In genomic region chr2:119234021-119235019, GRCh38 we compare ENCODE assay signal across 9 cellular contexts. TPM values are rescaled to one million over a fixed set of nuclear protein-coding genes. Genes with fewer than 3 reads are reported as not detected.
DNase-seq lines count a peak whose midpoint lies in the region; ATAC-seq and TF ChIP-seq lines count a peak whose summit lies in the region.
"Had no signal": no experiment of that assay in that cellular context is flagged by ENCODE, and none has a peak within 500 bp of the region (broad histone marks: within the 10 kb centered on the region; RNA-seq: fewer than 3 reads in every experiment).

No MANE protein-coding gene starts in this region.

- no peaks in the 10 kb centered on the region for H3K36me3 ChIP-seq in psoas muscle (ENCODE audit: insufficient read depth in 1 of 2, low read depth in 1 of 2)
- H3K36me3 ChIP-seq in effector memory CD4-positive, alpha-beta T cell (ENCODE audit: control insufficient read depth, insufficient read depth, low read length): no peaks in the 10 kb centered on the region

- ATAC-seq in psoas muscle (peak; percentile 48 to 74 (median 56)), HG03571 (IDR thresholded peaks at IDR 0.05; ENCODE audit: unreplicated experiment) (no peak)

- H3K9me3 ChIP-seq in psoas muscle: no peaks in the 10 kb centered on the region
- H3K9me3 ChIP-seq in effector memory CD4-positive, alpha-beta T cell (ENCODE audit: control insufficient read depth, low read length): no peaks in the 10 kb centered on the region

- DNase-seq in NCI-H748 (lab: John Stamatoyannopoulos, UW; ENCODE audit: unreplicated experiment) (peak; percentile 22), NCI-H748 treated with DMSO at 0.1 percent for 48 hours (lab: John Stamatoyannopoulos, UW) (no peak), NCI-H1694 treated with DMSO at 0.1 percent for 48 hours (lab: John Stamatoyannopoulos, UW) (peak; percentile 53), dorsolateral prefrontal cortex (peak in 1 of 10 donors; percentile 42), psoas muscle (no peak)
- no peak for DNase-seq in effector memory CD4-positive, alpha-beta T cell
- DNase-seq in stimulated activated naive CD4-positive, alpha-beta T cell treated with Interleukin-2 at 50 U/mL for 16 hours (lab: John Stamatoyannopoulos, UW): no peak

- H3K4me1 ChIP-seq in psoas muscle: peaks cover 95% of the 10 kb centered on the region
- H3K4me1 ChIP-seq in effector memory CD4-positive, alpha-beta T cell (ENCODE audit: control insufficient read depth, insufficient read depth, low read length, poor library complexity, severe bottlenecking): no peaks in the 10 kb centered on the region

- H3K27me3 ChIP-seq in dorsolateral prefrontal cortex (no peaks in the 10 kb centered on the region), psoas muscle (ENCODE audit: insufficient read depth in 3 of 3, low read length in 2 of 3) (no peaks in the 10 kb centered on the region)
- no peaks in the 10 kb centered on the region for H3K27me3 ChIP-seq in effector memory CD4-positive, alpha-beta T cell (replicated peaks; ENCODE audit: control insufficient read depth, insufficient read depth, low read length, poor library complexity, severe bottlenecking)

- 44 to 58% (median 48%) methylated on average over 13 of the region's 13 CpGs for WGBS in psoas muscle, 3 donors

- intact Hi-C loops in dorsolateral prefrontal cortex (cut with DNase I): loop anchor here in 1 of 2 donors (5.0 kb wide), 1 partner anchor 58 kb away; no protein-coding TSS in a partner anchor
- intact Hi-C loops in psoas muscle (cut with DNase I): loop anchor here in 1 of 2 donors (5.0 kb wide), 1 partner anchor 48 kb away; no protein-coding TSS in a partner anchor

- H3K4me3 ChIP-seq in dorsolateral prefrontal cortex: no peak overlapping the region
- no peak overlapping the region for H3K4me3 ChIP-seq in psoas muscle
- no peak overlapping the region for H3K4me3 ChIP-seq in effector memory CD4-positive, alpha-beta T cell (ENCODE audit: insufficient read depth, low read depth, low read length, poor library complexity, severe bottlenecking)

- TF ChIP-seq CTCF in dorsolateral prefrontal cortex (IDR thresholded peaks at IDR 0.05 in 54 of 56, conservative IDR thresholded peaks at IDR 0.05 in 2 of 56; ENCODE audit: low read depth in 1 of 56, partially characterized antibody in 56 of 56): peak in 50 of 56 donors; percentile 11 to 62 (median 36)
- TF ChIP-seq CTCF in psoas muscle (IDR thresholded peaks at IDR 0.05): peak; percentile 21

- H3K27ac ChIP-seq in dorsolateral prefrontal cortex: no peak overlapping the region
- H3K27ac ChIP-seq in psoas muscle: peak overlapping the region; percentile 78
- no peak overlapping the region for H3K27ac ChIP-seq in effector memory CD4-positive, alpha-beta T cell (ENCODE audit: insufficient read depth, low read length, poor library complexity, severe bottlenecking)

RNA-seq across cellular contexts. Expression of gene STEAP3, which starts 10.7 kb away (rescaled TPM):
- total RNA-seq in dorsolateral prefrontal cortex (10 to 100 TPM in 8 of 120 experiments, 1 to 10 TPM in 112; 1.0 to 15.2 (median 4.1) TPM), psoas muscle (10 to 100 TPM; 12.3 to 47.4 (median 22.8) TPM)
- polyA plus RNA-seq in psoas muscle: 10 to 100 TPM in 1 of 3 donors, 1 to 10 TPM in 2; 8.6 to 15.7 (median 8.9) TPM
- total RNA-seq: CD4-positive, CD25-positive, alpha-beta regulatory T cell had no signal
- polyA plus RNA-seq: CD4-positive, CD25-positive, alpha-beta regulatory T cell had no signal

Comparison
In these comparisons a context has a peak if more than half of its experiments do, and no peak if none do; other contexts are left out.
1. DNase-seq: peak in NCI-H748 (single experiment) and NCI-H1694 treated with DMSO at 0.1 percent for 48 hours (single experiment); none in NCI-H748 treated with DMSO at 0.1 percent for 48 hours (single experiment), psoas muscle (0 of 2), effector memory CD4-positive, alpha-beta T cell (0 of 3) and stimulated activated naive CD4-positive, alpha-beta T cell treated with Interleukin-2 at 50 U/mL for 16 hours (single experiment).